In the genomic region with DNA sequence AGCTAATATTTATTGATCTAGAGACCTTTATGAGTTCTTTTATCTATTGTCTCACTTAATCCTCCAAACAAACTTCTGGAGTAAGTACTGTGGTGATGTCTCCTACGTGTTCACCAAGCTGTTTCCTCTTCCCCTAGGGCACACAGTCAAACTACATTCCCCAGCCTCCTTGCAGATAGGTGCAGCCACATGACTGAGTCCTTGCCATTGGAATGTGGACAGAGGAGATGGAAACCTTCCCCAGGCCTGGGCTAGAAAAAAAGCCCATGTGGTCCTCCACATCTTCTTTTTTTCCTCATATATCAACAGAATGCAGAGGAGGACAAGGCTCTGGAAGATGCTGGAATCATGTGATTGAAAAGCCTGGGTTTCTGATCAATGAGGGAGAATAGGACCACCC, we compare ENCODE assay signal across 26 cellular contexts.
DNase-seq lines count a peak whose midpoint lies in the region; ATAC-seq, FAIRE-seq and TF ChIP-seq lines count a peak whose summit lies in the region.
"Had no signal": no experiment of that assay in that cellular context is flagged by ENCODE, and none has a peak within 500 bp of the region (broad histone marks: within the 10 kb centered on the region; RNA-seq: fewer than 3 reads in every experiment).

No MANE protein-coding gene starts in this region.

- H2AFZ ChIP-seq in PC-3 (ENCODE audit: low read length) (no peak overlapping the region), keratinocyte (ENCODE audit: control insufficient read depth, low read length) (peak overlapping the region; percentile 41)

- BruUV-seq in MCF 10A (replicated peaks; lab: Mats Ljungman, UMichigan), result no TSS peak
- BruUV-seq in PC-3 (replicated peaks; lab: Mats Ljungman, UMichigan), result no TSS peak

- CTCF ChIA-PET in MCF 10A (lab: Yijun Ruan, JAX), result interaction anchor here (1.3 to 1.4 kb wide), 2 partner anchors 19 to 209 kb away, joined by 3 read pairs; no protein-coding TSS in a partner anchor
- CTCF ChIA-PET in PC-3 (lab: Charles Lee), result no interaction called here
- CTCF ChIA-PET in activated CD8-positive, alpha-beta T cell treated with anti-CD3 and anti-CD28 coated beads, Interleukin-2, amount 10 ng/mL, durations not matched to agents 7 days and 5 days (lab: Charles Lee), result interaction anchor here (0.8 to 1.2 kb wide), 3 partner anchors 10 to 55 kb away, joined by 3 to 4 read pairs (median 3); no protein-coding TSS in a partner anchor

- no peak overlapping the region for H3K27ac Mint-ChIP-seq in MCF 10A (ENCODE audit: low read depth, unreplicated experiment)
- H3K27ac Mint-ChIP-seq in activated CD8-positive, alpha-beta T cell treated with anti-CD3 and anti-CD28 coated beads, Interleukin-2, amount 10 ng/mL, durations not matched to agents 7 days and 5 days, result no peak overlapping the region
- H3K27ac Mint-ChIP-seq: activated naive CD8-positive, alpha-beta T cell treated with anti-CD3 and anti-CD28 coated beads, Interleukin-2, amount 50 U/mL, for 24 hours had no signal

- 80 to 96% methylated on average over 1 of the region's 1 CpG for WGBS in aorta, 2 donors

- POLR2A ChIA-PET in MCF 10A (lab: Yijun Ruan, JAX), result interaction anchor here (0.6 to 1.1 kb wide), 2 partner anchors 9 to 103 kb away, joined by 3 read pairs; no protein-coding TSS in a partner anchor
- POLR2A ChIA-PET in PC-3 (lab: Charles Lee; ENCODE audit: unreplicated experiment), result no interaction called here
- POLR2A ChIA-PET in activated CD8-positive, alpha-beta T cell treated with anti-CD3 and anti-CD28 coated beads, Interleukin-2, amount 10 ng/mL, durations not matched to agents 7 days and 5 days (lab: Charles Lee), result interaction anchor here (0.9 kb wide), 1 partner anchor 86 kb away, joined by 3 read pairs; no protein-coding TSS in a partner anchor

- H3K4me1 ChIP-seq in PC-3 (ENCODE audit: insufficient read depth, low read length) (peaks cover 9% of the 10 kb centered on the region), keratinocyte (ENCODE audit: control insufficient read depth, extremely low read depth, insufficient read depth, low read length) (peaks cover 20% of the 10 kb centered on the region), aorta (ENCODE audit: control insufficient read depth in 1 of 2, insufficient read depth in 2 of 2, low read length in 2 of 2) (no peaks in the 10 kb centered on the region)

- FAIRE-seq in keratinocyte (lab: Jason Lieb, UNC), result peak; percentile 86
- FAIRE-seq in RCC 7860 (lab: Jason Lieb, UNC), result no peak
- FAIRE-seq: GM12878, islet of Langerhans had no signal

- H3K9me1 ChIP-seq in keratinocyte (ENCODE audit: control insufficient read depth, extremely low read depth, insufficient read depth, low read length), result no peaks in the 10 kb centered on the region

- no peaks in the 10 kb centered on the region for H3K27me3 Mint-ChIP-seq in MCF 10A (ENCODE audit: insufficient read depth, unreplicated experiment)
- no peaks in the 10 kb centered on the region for H3K27me3 Mint-ChIP-seq in activated CD8-positive, alpha-beta T cell treated with anti-CD3 and anti-CD28 coated beads, Interleukin-2, amount 10 ng/mL, durations not matched to agents 7 days and 5 days (ENCODE audit: low read depth)

- no peaks in the 10 kb centered on the region for H3K9me3 Mint-ChIP-seq in MCF 10A (ENCODE audit: unreplicated experiment)
- H3K9me3 Mint-ChIP-seq in activated CD8-positive, alpha-beta T cell treated with anti-CD3 and anti-CD28 coated beads, Interleukin-2, amount 10 ng/mL, durations not matched to agents 7 days and 5 days (ENCODE audit: insufficient read depth), result no peaks in the 10 kb centered on the region
- H3K9me3 Mint-ChIP-seq: activated naive CD8-positive, alpha-beta T cell treated with anti-CD3 and anti-CD28 coated beads, Interleukin-2, amount 50 U/mL, for 24 hours had no signal

- H3K27me3 ChIP-seq in PC-3 (ENCODE audit: low read length), result no peaks in the 10 kb centered on the region
- no peaks in the 10 kb centered on the region for H3K27me3 ChIP-seq in keratinocyte (ENCODE audit: control insufficient read depth, extremely low read depth, insufficient read depth, low read length)
- H3K27me3 ChIP-seq in aorta (ENCODE audit: control insufficient read depth in 1 of 2, insufficient read depth in 2 of 2, low read length in 1 of 2), result no peaks in the 10 kb centered on the region
- H3K27me3 ChIP-seq: brain microvascular endothelial cell had no signal

- H3K36me3 ChIP-seq in PC-3 (ENCODE audit: low read depth, low read length) (no peaks in the 10 kb centered on the region), keratinocyte (ENCODE audit: control insufficient read depth in 2 of 2, extremely low read depth in 1 of 2, insufficient read depth in 2 of 2, low read length in 2 of 2) (no peaks in the 10 kb centered on the region), aorta (ENCODE audit: control insufficient read depth in 1 of 2, insufficient read depth in 2 of 2, low read length in 1 of 2) (no peaks in the 10 kb centered on the region)
- H3K36me3 ChIP-seq: brain microvascular endothelial cell had no signal

- dilution Hi-C loops in keratinocyte (cut with MboI; ENCODE audit: extremely low pct_ligation_motif_present, low sequenced_read_pairs), result no loop called here

- H3F3A ChIP-seq in PC-3 (ENCODE audit: low read length, unreplicated experiment), result no peaks in the 10 kb centered on the region

- in situ Hi-C loops in T47D (cut with HindIII; ENCODE audit: low pct_unique_long_range_greater_than_20kb, low sequenced_read_pairs), result no loop called here

- H3K4me3 ChIP-seq in PC-3 (ENCODE audit: low read length), result no peak overlapping the region
- no peak overlapping the region for H3K4me3 ChIP-seq in keratinocyte (ENCODE audit: control insufficient read depth in 2 of 3, extremely low read depth in 1 of 3, insufficient read depth in 2 of 3, low read depth in 1 of 3, low read length in 3 of 3)
- H3K4me3 ChIP-seq in aorta (ENCODE audit: low read length in 2 of 2), result no peak overlapping the region
- H3K4me3 ChIP-seq: GM12878, lung had no signal

- no peaks in the 10 kb centered on the region for H4K20me1 ChIP-seq in PC-3 (ENCODE audit: low read length)
- no peaks in the 10 kb centered on the region for H4K20me1 ChIP-seq in keratinocyte (ENCODE audit: control insufficient read depth, extremely low read depth, insufficient read depth, low read length)

- H3K79me2 ChIP-seq in PC-3 (ENCODE audit: low read length) (no peaks in the 10 kb centered on the region), keratinocyte (ENCODE audit: control insufficient read depth, insufficient read depth, low read length) (no peaks in the 10 kb centered on the region)

- H3K36me3 Mint-ChIP-seq in MCF 10A (ENCODE audit: insufficient read depth, unreplicated experiment), result no peaks in the 10 kb centered on the region
- peaks cover 2% of the 10 kb centered on the region for H3K36me3 Mint-ChIP-seq in activated CD8-positive, alpha-beta T cell treated with anti-CD3 and anti-CD28 coated beads, Interleukin-2, amount 10 ng/mL, durations not matched to agents 7 days and 5 days (ENCODE audit: low read depth)

- H3K9ac ChIP-seq in PC-3 (ENCODE audit: low read length) (no peak overlapping the region), keratinocyte (ENCODE audit: control insufficient read depth, extremely low read depth, insufficient read depth, low read length) (no peak overlapping the region)

- H3K27ac ChIP-seq in PC-3 (ENCODE audit: low read length), result no peak overlapping the region
- no peak overlapping the region for H3K27ac ChIP-seq in keratinocyte (ENCODE audit: control insufficient read depth, insufficient read depth, low read length)
- no peak overlapping the region for H3K27ac ChIP-seq in aorta (ENCODE audit: low read depth in 1 of 2, low read length in 2 of 2)
- H3K27ac ChIP-seq: brain microvascular endothelial cell, C4-2B had no signal

- TF ChIP-seq CTCF in MCF 10A (IDR thresholded peaks at IDR 0.05; ENCODE audit: unreplicated experiment) (no peak), PC-3 (conservative IDR thresholded peaks at IDR 0.05; ENCODE audit: low read depth, low read length) (no peak), keratinocyte (optimal IDR thresholded peaks at IDR 0.05 in 1 of 3, IDR thresholded peaks at IDR 0.05 in 1 of 3, conservative IDR thresholded peaks at IDR 0.05 in 1 of 3; ENCODE audit: extremely low read depth in 1 of 3, insufficient read depth in 2 of 3, low read length in 3 of 3) (no peak)

- H3K4me1 Mint-ChIP-seq in MCF 10A (ENCODE audit: insufficient read depth, unreplicated experiment), result peaks cover 9% of the 10 kb centered on the region
- H3K4me1 Mint-ChIP-seq in activated CD8-positive, alpha-beta T cell treated with anti-CD3 and anti-CD28 coated beads, Interleukin-2, amount 10 ng/mL, durations not matched to agents 7 days and 5 days (ENCODE audit: low read depth), result peaks cover 40% of the 10 kb centered on the region

- no peak overlapping the region for H3K4me2 ChIP-seq in PC-3 (ENCODE audit: low read length)
- H3K4me2 ChIP-seq in keratinocyte (ENCODE audit: control insufficient read depth, extremely low read depth, insufficient read depth, low read depth, low read length), result peak overlapping the region; percentile 46

- H3K4me3 Mint-ChIP-seq in MCF 10A (ENCODE audit: unreplicated experiment), result no peak overlapping the region
- no peak overlapping the region for H3K4me3 Mint-ChIP-seq in activated CD8-positive, alpha-beta T cell treated with anti-CD3 and anti-CD28 coated beads, Interleukin-2, amount 10 ng/mL, durations not matched to agents 7 days and 5 days
- H3K4me3 Mint-ChIP-seq: activated naive CD8-positive, alpha-beta T cell treated with anti-CD3 and anti-CD28 coated beads, Interleukin-2, amount 50 U/mL, for 24 hours had no signal

- no peaks in the 10 kb centered on the region for H3K9me2 ChIP-seq in PC-3 (replicated peaks; ENCODE audit: low read length)

- DNase-seq in T47D (ENCODE audit: low read depth in 1 of 2, low spot score in 1 of 2) (peak; percentile 38 to 80), MCF 10A (ENCODE audit: unreplicated experiment) (no peak), PC-3 (peak; percentile 50), keratinocyte (ENCODE audit: low read depth, low spot score) (peak; percentile 58), aorta (no peak), hypothalamus (lab: John Stamatoyannopoulos, UW) (no peak), RCC 7860 (ENCODE audit: low spot score) (no peak)
- no peak for DNase-seq in activated CD8-positive, alpha-beta T cell treated with anti-CD3 and anti-CD28 coated beads, Interleukin-2, amount 10 ng/mL, durations not matched to agents 7 days and 5 days
- DNase-seq: activated naive CD8-positive, alpha-beta T cell treated with anti-CD3 and anti-CD28 coated beads, Interleukin-2, amount 50 U/mL, for 24 hours; brain microvascular endothelial cell; cortex of kidney; DMS153; foreskin melanocyte; hippocampal formation; KG1; NCI-H1092; NCI-H2029 treated with DMSO at 0.1 percent for 48 hours; NCI-H446 treated with DMSO at 0.1 percent for 48 hours; right cardiac atrium; stimulated activated CD4-positive, alpha-beta T cell treated with anti-CD3 and anti-CD28 coated beads, Interleukin-15, amount 100 ng/mL, for 24 hours; substantia nigra had no signal

- H3K9me3 ChIP-seq in PC-3 (ENCODE audit: low read length) (no peaks in the 10 kb centered on the region), keratinocyte (ENCODE audit: control insufficient read depth, low read depth, low read length) (no peaks in the 10 kb centered on the region), aorta (ENCODE audit: control insufficient read depth, low read length) (no peaks in the 10 kb centered on the region)

- ATAC-seq in PC-3 (peak; percentile 27; the same call in 1 of the 2 replicates), aorta (ENCODE audit: low FRiP score) (no peak)
- ATAC-seq in activated CD8-positive, alpha-beta T cell treated with anti-CD3 and anti-CD28 coated beads, Interleukin-2, amount 10 ng/mL, durations not matched to agents 7 days and 5 days, result no peak
- ATAC-seq: activated CD4-positive, CD25-positive, alpha-beta regulatory T cell treated with anti-CD3 and anti-CD28 coated beads, Interleukin-2, amount 50 U/mL, for 24 hours; activated naive CD8-positive, alpha-beta T cell treated with anti-CD3 and anti-CD28 coated beads, Interleukin-2, amount 50 U/mL, for 24 hours; GM12878; right cardiac atrium had no signal

- intact Hi-C loops in MCF 10A (cut with micrococcal nuclease) (no loop called here), PC-3 (cut with micrococcal nuclease) (no loop called here), aorta (cut with DNase I) (no loop called here)

Comparison
In these comparisons a context has a peak if more than half of its experiments do, and no peak if none do; other contexts are left out.
1. DNase-seq: peak in T47D (2 of 2), PC-3 (single experiment) and keratinocyte (single experiment); none in MCF 10A (single experiment), activated CD8-positive, alpha-beta T cell treated with anti-CD3 and anti-CD28 coated beads, Interleukin-2, amount 10 ng/mL, durations not matched to agents 7 days and 5 days (single experiment), aorta (0 of 2), hypothalamus (0 of 51) and RCC 7860 (single experiment).